Comparison of ENCODE assay signal across 16 cellular contexts in the genomic region with DNA sequence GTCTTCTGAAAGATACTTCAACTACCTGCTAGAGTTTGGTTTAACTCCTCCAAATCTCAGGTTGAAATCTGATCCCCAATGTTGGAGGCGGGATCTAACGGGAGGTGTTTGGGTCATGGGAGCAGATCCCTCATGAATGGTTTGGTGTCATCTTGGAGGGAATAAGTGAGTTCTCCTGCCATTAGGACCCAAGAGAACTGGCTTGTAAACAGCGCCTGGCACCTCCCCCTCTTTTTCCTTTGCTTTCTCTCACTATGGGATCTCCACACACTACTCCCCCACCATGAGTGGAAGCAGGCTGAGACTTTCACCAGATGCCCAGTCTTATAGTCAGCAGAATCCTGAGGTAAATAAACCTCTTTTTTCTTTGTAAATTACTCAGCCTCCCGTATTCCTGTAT. TPM values are rescaled to one million over a fixed set of nuclear protein-coding genes. Genes with fewer than 3 reads are reported as not detected.
DNase-seq lines count a peak whose midpoint lies in the region; ATAC-seq, FAIRE-seq and TF ChIP-seq lines count a peak whose summit lies in the region.
"Had no signal": no experiment of that assay in that cellular context is flagged by ENCODE, and none has a peak within 500 bp of the region (broad histone marks: within the 10 kb centered on the region; RNA-seq: fewer than 3 reads in every experiment).

No MANE protein-coding gene starts in this region.

- in situ Hi-C loops in Panc1 (cut with HindIII; ENCODE audit: low pct_unique_long_range_greater_than_20kb, low sequenced_read_pairs): no loop called here

- H3K9ac ChIP-seq in fibroblast of lung (ENCODE audit: insufficient read depth, low read length): no peak overlapping the region

- peak overlapping the region; percentile 33 for H3K4me2 ChIP-seq in fibroblast of lung (ENCODE audit: extremely low read depth, insufficient read depth, low read length)

- peaks cover 5% of the 10 kb centered on the region for H3K36me3 ChIP-seq in Panc1 (ENCODE audit: control insufficient read depth, insufficient read depth, low read length)
- no peaks in the 10 kb centered on the region for H3K36me3 ChIP-seq in fibroblast of lung (ENCODE audit: control insufficient read depth, insufficient read depth, low read length)
- H3K36me3 ChIP-seq in tibial artery: no peaks in the 10 kb centered on the region
- no peaks in the 10 kb centered on the region for H3K36me3 ChIP-seq in pancreas
- H3K36me3 ChIP-seq: ovary had no signal

- intact Hi-C loops in right cardiac atrium (cut with DNase I): no loop called here
- intact Hi-C loops in Right ventricle myocardium inferior (cut with DNase I): no loop called here
- intact Hi-C loops in Panc1 (cut with micrococcal nuclease; ENCODE audit: unreplicated experiment): no loop called here
- intact Hi-C loops in tibial artery (cut with DNase I; ENCODE audit: low total_unique reads): no loop called here
- intact Hi-C loops in pancreas (cut with DNase I): no loop called here

- TSS peak; percentile 63 for BruUV-seq in Panc1 (replicated peaks; lab: Mats Ljungman, UMichigan)

- FAIRE-seq in urothelium cell line (lab: Jason Lieb, UNC) (no peak), pancreas (lab: Jason Lieb, UNC) (no peak)

- no peak overlapping the region for H3K4me3 ChIP-seq in right cardiac atrium (ENCODE audit: low read length)
- H3K4me3 ChIP-seq in Panc1 (ENCODE audit: low read depth in 2 of 2, low read length in 2 of 2): no peak overlapping the region
- H3K4me3 ChIP-seq in fibroblast of lung (replicated peaks in 1 of 4; ENCODE audit: control extremely low read depth in 1 of 4, insufficient read depth in 1 of 4, low read depth in 3 of 4, low read length in 4 of 4): no peak overlapping the region
- H3K4me3 ChIP-seq in tibial artery: no peak overlapping the region
- H3K4me3 ChIP-seq in pancreas: no peak overlapping the region
- H3K4me3 ChIP-seq: ovary had no signal

- POLR2A ChIA-PET in Panc1 (lab: Charles Lee): no interaction called here

- H3K9me3 ChIP-seq in right cardiac atrium (ENCODE audit: control insufficient read depth, low read length): no peaks in the 10 kb centered on the region
- H3K9me3 ChIP-seq in Panc1 (ENCODE audit: control insufficient read depth, insufficient read depth, low read depth, low read length): no peaks in the 10 kb centered on the region
- H3K9me3 ChIP-seq in fibroblast of lung (ENCODE audit: control insufficient read depth, insufficient read depth, low read depth, low read length): no peaks in the 10 kb centered on the region
- no peaks in the 10 kb centered on the region for H3K9me3 ChIP-seq in tibial artery
- no peaks in the 10 kb centered on the region for H3K9me3 ChIP-seq in pancreas
- H3K9me3 ChIP-seq: ovary had no signal

- H3K4me1 ChIP-seq in right cardiac atrium (ENCODE audit: control insufficient read depth, insufficient read depth, low read length) (peaks cover 3% of the 10 kb centered on the region), Panc1 (ENCODE audit: control insufficient read depth, insufficient read depth, low read length) (peaks cover 23% of the 10 kb centered on the region), fibroblast of lung (ENCODE audit: control insufficient read depth, extremely low read depth, insufficient read depth, low read length) (peaks cover 4% of the 10 kb centered on the region), tibial artery (peaks cover 0 to 32% (median 15%) of the 10 kb centered on the region in 4 donors), pancreas (peaks cover 3 to 12% (median 3%) of the 10 kb centered on the region in 3 donors)

- TF ChIP-seq CTCF in Panc1 (IDR thresholded peaks at IDR 0.05): no peak
- no peak for TF ChIP-seq CTCF in fibroblast of lung (conservative IDR thresholded peaks at IDR 0.05 in 1 of 2, IDR thresholded peaks at IDR 0.05 in 1 of 2; ENCODE audit: low read depth in 1 of 2, low read length in 2 of 2)
- no peak for TF ChIP-seq CTCF in tibial artery (IDR thresholded peaks at IDR 0.05)
- TF ChIP-seq CTCF in pancreas (IDR thresholded peaks at IDR 0.05): no peak

- H3K27me3 ChIP-seq in right cardiac atrium (ENCODE audit: control insufficient read depth, insufficient read depth) (no peaks in the 10 kb centered on the region), Panc1 (ENCODE audit: control insufficient read depth, insufficient read depth, low read length) (no peaks in the 10 kb centered on the region), fibroblast of lung (ENCODE audit: control insufficient read depth, insufficient read depth, low read length) (no peaks in the 10 kb centered on the region), tibial artery (no peaks in the 10 kb centered on the region), pancreas (no peaks in the 10 kb centered on the region)
- H3K27me3 ChIP-seq: ovary had no signal

- DNase-seq in right cardiac atrium (no peak), Right ventricle myocardium inferior (ENCODE audit: missing footprints) (no peak), Panc1 (ENCODE audit: low read depth, low spot score) (no peak), fibroblast of lung (ENCODE audit: low read depth in 2 of 2) (no peak), urothelium cell line (ENCODE audit: low spot score) (no peak), tibial artery (no peak), pancreas (no peak)
- DNase-seq: activated CD4-positive, alpha-beta T cell treated with anti-CD3 and anti-CD28 coated beads, Interleukin-2, amount 50 U/mL, for 48 hours; activated effector memory CD4-positive, alpha-beta T cell treated with anti-CD3 and anti-CD28 coated beads, Interleukin-2, amount 50 U/mL, for 16 hours; immature natural killer cell; NCI-H1436 treated with DMSO at 0.1 percent for 48 hours; NCI-H524; ovary; RPMI8226; stimulated activated naive CD8-positive, alpha-beta T cell treated with anti-CD3 and anti-CD28 coated beads, Interleukin-15, amount 100 ng/mL, for 72 hours had no signal

- peak overlapping the region; percentile 31 for H3K27ac ChIP-seq in right cardiac atrium (ENCODE audit: low read length)
- H3K27ac ChIP-seq in Panc1 (ENCODE audit: low read length): no peak overlapping the region
- no peak overlapping the region for H3K27ac ChIP-seq in fibroblast of lung (ENCODE audit: insufficient read depth, low read length)
- no peak overlapping the region for H3K27ac ChIP-seq in tibial artery
- H3K27ac ChIP-seq in pancreas: no peak overlapping the region
- H3K27ac ChIP-seq: ovary had no signal

- H4K20me1 ChIP-seq in fibroblast of lung (ENCODE audit: control insufficient read depth, extremely low read depth, insufficient read depth, low read length): no peaks in the 10 kb centered on the region

- no peak overlapping the region for H2AFZ ChIP-seq in fibroblast of lung (ENCODE audit: low read length)

- ATAC-seq in right cardiac atrium (no peak), Right ventricle myocardium inferior (no peak), Panc1 (no peak), pancreas (no peak), HG03108 (IDR thresholded peaks at IDR 0.05; ENCODE audit: unreplicated experiment) (no peak)
- ATAC-seq: stimulated activated naive CD8-positive, alpha-beta T cell treated with anti-CD3 and anti-CD28 coated beads, Interleukin-15, amount 100 ng/mL, for 72 hours had no signal

- H3K79me2 ChIP-seq in fibroblast of lung (ENCODE audit: control insufficient read depth, insufficient read depth, low read length): peaks cover 69% of the 10 kb centered on the region

- WGBS in right cardiac atrium: 88% methylated on average over 4 of the region's 4 CpGs
- WGBS in pancreas, 2 donors: 92 to 94% methylated on average over 4 of the region's 4 CpGs

- CTCF ChIA-PET in Panc1 (lab: Charles Lee): no interaction called here

RNA-seq across cellular contexts. Expression of gene CNIH1, which starts 2.5 kb away (rescaled TPM):
- total RNA-seq in right cardiac atrium (100 to 1,000 TPM; 102 to 114 (median 110) TPM), Right ventricle myocardium inferior (86.8 TPM), Panc1 (2021; ENCODE audit: unreplicated experiment) (83.7 TPM), fibroblast of lung (61.1 and 109 TPM in 2 replicates), pancreas (10 to 100 TPM; 19.7 to 43.5 (median 34.7) TPM)
- polyA plus RNA-seq in right cardiac atrium (92.2 TPM), fibroblast of lung (261 and 301 TPM in 2 replicates), pancreas (10 to 100 TPM; 10.8 to 42.8 TPM)
- 60.0 TPM for polyA plus RNA-seq in Panc1 (2012; ENCODE audit: insufficient read length)
- 173 and 190 TPM in 2 replicates for polyA plus RNA-seq in fibroblast of lung (2012)
- polyA minus RNA-seq in fibroblast of lung (ENCODE audit: low replicate concordance): 217 and 253 TPM in 2 replicates

RNA-seq across cellular contexts. Expression of gene CDKN3, which starts 41.9 kb away (rescaled TPM):
- 1 to 10 TPM; 3.5 to 8.1 (median 7.1) TPM for total RNA-seq in right cardiac atrium
- polyA plus RNA-seq in right cardiac atrium: 10.4 TPM
- 4.7 TPM for total RNA-seq in Right ventricle myocardium inferior
- 36.1 TPM for total RNA-seq in Panc1 (2021; ENCODE audit: unreplicated experiment)
- 9.0 TPM for polyA plus RNA-seq in Panc1 (2012; ENCODE audit: insufficient read length)
- total RNA-seq in fibroblast of lung: 9.5 and 51.5 TPM in 2 replicates
- 27.0 and 104 TPM in 2 replicates for polyA plus RNA-seq in fibroblast of lung
- 25.8 and 96.6 TPM in 2 replicates for polyA plus RNA-seq in fibroblast of lung (2012)
- 6.5 TPM in 1 of 2 replicates, not detected in the other for polyA minus RNA-seq in fibroblast of lung (ENCODE audit: low replicate concordance)
- 1 to 10 TPM in 3 of 6 donors, under 1 TPM in 2, not detected in 1; 0.66 to 1.6 (median 1.1) TPM for total RNA-seq in pancreas
- 1 to 10 TPM in 1 of 2 donors, under 1 TPM in 1; 0.61 to 1.0 TPM for polyA plus RNA-seq in pancreas

RNA-seq across cellular contexts. Expression of gene GMFB, which starts 50.1 kb away (rescaled TPM):
- total RNA-seq in right cardiac atrium (10 to 100 TPM; 32.7 to 37.5 (median 35.8) TPM), Right ventricle myocardium inferior (24.9 TPM), Panc1 (2021; ENCODE audit: unreplicated experiment) (54.2 TPM), fibroblast of lung (85.3 and 85.5 TPM in 2 replicates), pancreas (10 to 100 TPM in 5 of 6 donors, 1 to 10 TPM in 1; 6.8 to 21.7 (median 14.5) TPM)
- polyA plus RNA-seq in right cardiac atrium (13.2 TPM), fibroblast of lung (58.5 and 69.2 TPM in 2 replicates), pancreas (10 to 100 TPM in 1 of 2 donors, 1 to 10 TPM in 1; 5.4 to 13.5 TPM)
- polyA plus RNA-seq in Panc1 (2012; ENCODE audit: insufficient read length): 18.2 TPM
- 52.4 and 70.2 TPM in 2 replicates for polyA plus RNA-seq in fibroblast of lung (2012)
- polyA minus RNA-seq in fibroblast of lung (ENCODE audit: low replicate concordance): 2.1 and 3.3 TPM in 2 replicates
